Comparison of ENCODE assay signal across 1 cellular context in genomic region chr9:95505676-95506437, GRCh38.
TF ChIP-seq lines count a peak whose summit lies in the region.

No MANE protein-coding gene starts in this region.

TF ChIP-seq in K562, 482 proteins besides CTCF, POLR2A, EP300 and RAD21 (continued from another document and continues in another):
- 0 out of 2 replicates have a peak, but pooled peaks have one; percentile 21 for TF ChIP-seq CREM (IDR thresholded peaks at IDR 0.05; ENCODE audit: low read depth)
- TF ChIP-seq RB1 (IDR thresholded peaks at IDR 0.05; ENCODE audit: low read depth), result peak; percentile 78
- peak; percentile 83 for TF ChIP-seq TCF7L2 (IDR thresholded peaks at IDR 0.05; ENCODE audit: low read depth, low read length)
- no peak for TF ChIP-seq HCFC1 (IDR thresholded peaks at IDR 0.05; ENCODE audit: low read depth, low read length)
- TF ChIP-seq E2F6 (IDR thresholded peaks at IDR 0.05; ENCODE audit: borderline replicate concordance in 1 of 2, extremely low read depth in 1 of 2, insufficient read depth in 1 of 2, insufficient read length in 1 of 2, low read depth in 1 of 2, low read length in 1 of 2, poor library complexity in 1 of 2, severe bottlenecking in 1 of 2), result peak in 1 of 2 experiments; percentile 14
- peak; percentile 79 for TF ChIP-seq EGR1 (conservative IDR thresholded peaks at IDR 0.05)
- TF ChIP-seq NBN (IDR thresholded peaks at IDR 0.05; ENCODE audit: low read depth), result 0 out of 2 replicates have a peak, but pooled peaks have one; percentile 18
- peak; percentile 19; the same call in 1 of the 2 replicates for TF ChIP-seq TOE1 (IDR thresholded peaks at IDR 0.05; ENCODE audit: borderline replicate concordance)
- no peak for TF ChIP-seq TOE1 (CRISPR knock-in tag; IDR thresholded peaks at IDR 0.05; ENCODE audit: borderline replicate concordance, low read depth)
- TF ChIP-seq, protein P1, sequence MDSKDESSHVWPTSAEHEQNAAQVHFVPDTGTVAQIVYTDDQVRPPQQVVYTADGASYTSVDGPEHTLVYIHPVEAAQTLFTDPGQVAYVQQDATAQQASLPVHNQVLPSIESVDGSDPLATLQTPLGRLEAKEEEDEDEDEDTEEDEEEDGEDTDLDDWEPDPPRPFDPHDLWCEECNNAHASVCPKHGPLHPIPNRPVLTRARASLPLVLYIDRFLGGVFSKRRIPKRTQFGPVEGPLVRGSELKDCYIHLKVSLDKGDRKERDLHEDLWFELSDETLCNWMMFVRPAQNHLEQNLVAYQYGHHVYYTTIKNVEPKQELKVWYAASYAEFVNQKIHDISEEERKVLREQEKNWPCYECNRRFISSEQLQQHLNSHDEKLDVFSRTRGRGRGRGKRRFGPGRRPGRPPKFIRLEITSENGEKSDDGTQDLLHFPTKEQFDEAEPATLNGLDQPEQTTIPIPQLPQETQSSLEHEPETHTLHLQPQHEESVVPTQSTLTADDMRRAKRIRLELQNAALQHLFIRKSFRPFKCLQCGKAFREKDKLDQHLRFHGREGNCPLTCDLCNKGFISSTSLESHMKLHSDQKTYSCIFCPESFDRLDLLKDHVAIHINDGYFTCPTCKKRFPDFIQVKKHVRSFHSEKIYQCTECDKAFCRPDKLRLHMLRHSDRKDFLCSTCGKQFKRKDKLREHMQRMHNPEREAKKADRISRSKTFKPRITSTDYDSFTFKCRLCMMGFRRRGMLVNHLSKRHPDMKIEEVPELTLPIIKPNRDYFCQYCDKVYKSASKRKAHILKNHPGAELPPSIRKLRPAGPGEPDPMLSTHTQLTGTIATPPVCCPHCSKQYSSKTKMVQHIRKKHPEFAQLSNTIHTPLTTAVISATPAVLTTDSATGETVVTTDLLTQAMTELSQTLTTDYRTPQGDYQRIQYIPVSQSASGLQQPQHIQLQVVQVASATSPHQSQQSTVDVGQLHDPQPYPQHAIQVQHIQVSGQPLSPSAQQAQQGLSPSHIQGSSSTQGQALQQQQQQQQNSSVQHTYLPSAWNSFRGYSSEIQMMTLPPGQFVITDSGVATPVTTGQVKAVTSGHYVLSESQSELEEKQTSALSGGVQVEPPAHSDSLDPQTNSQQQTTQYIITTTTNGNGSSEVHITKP (IDR thresholded peaks at IDR 0.05; ENCODE audit: partially characterized antibody), result peak; percentile 98
- peak; percentile 82 for TF ChIP-seq RBFOX2 (IDR thresholded peaks at IDR 0.05; ENCODE audit: low read depth, low read length)
- no peak for TF ChIP-seq ZKSCAN8 (CRISPR knock-in tag; IDR thresholded peaks at IDR 0.05)
- 0 out of 2 replicates have a peak, but pooled peaks have one; percentile 6 for TF ChIP-seq ZNF316 (IDR thresholded peaks at IDR 0.05)
- no peak for TF ChIP-seq KAT8 (IDR thresholded peaks at IDR 0.05; ENCODE audit: low read depth)
- TF ChIP-seq PCBP1 (IDR thresholded peaks at IDR 0.05; ENCODE audit: low read depth, low read length, poor library complexity, severe bottlenecking), result peak; percentile 69
- no peak; the same call in 1 of the 2 replicates for TF ChIP-seq NFRKB (IDR thresholded peaks at IDR 0.05; ENCODE audit: low read depth)
- no peak for TF ChIP-seq TAF15 (IDR thresholded peaks at IDR 0.05; ENCODE audit: low read depth, low read length)
- TF ChIP-seq MYNN (IDR thresholded peaks at IDR 0.05), result no peak
- TF ChIP-seq MYNN (CRISPR knock-in tag; IDR thresholded peaks at IDR 0.05), result no peak
- TF ChIP-seq ZBTB7A (IDR thresholded peaks at IDR 0.05; ENCODE audit: borderline replicate concordance, control insufficient read depth, low read depth, low read length), result peak; percentile 58
- TF ChIP-seq, protein P2, sequence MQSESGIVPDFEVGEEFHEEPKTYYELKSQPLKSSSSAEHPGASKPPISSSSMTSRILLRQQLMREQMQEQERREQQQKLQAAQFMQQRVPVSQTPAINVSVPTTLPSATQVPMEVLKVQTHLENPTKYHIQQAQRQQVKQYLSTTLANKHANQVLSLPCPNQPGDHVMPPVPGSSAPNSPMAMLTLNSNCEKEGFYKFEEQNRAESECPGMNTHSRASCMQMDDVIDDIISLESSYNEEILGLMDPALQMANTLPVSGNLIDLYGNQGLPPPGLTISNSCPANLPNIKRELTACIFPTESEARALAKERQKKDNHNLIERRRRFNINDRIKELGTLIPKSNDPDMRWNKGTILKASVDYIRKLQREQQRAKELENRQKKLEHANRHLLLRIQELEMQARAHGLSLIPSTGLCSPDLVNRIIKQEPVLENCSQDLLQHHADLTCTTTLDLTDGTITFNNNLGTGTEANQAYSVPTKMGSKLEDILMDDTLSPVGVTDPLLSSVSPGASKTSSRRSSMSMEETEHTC (IDR thresholded peaks at IDR 0.05), result no peak
- TF ChIP-seq TAF9B (IDR thresholded peaks at IDR 0.05; ENCODE audit: partially characterized antibody), result peak; percentile 31
- peak; percentile 63 for TF ChIP-seq SUPT5H (IDR thresholded peaks at IDR 0.05)
- peak; percentile 18 to 99; a peak in 2 of 4 replicates for TF ChIP-seq NONO (IDR thresholded peaks at IDR 0.05; ENCODE audit: low read depth in 2 of 2, low read length in 1 of 2)
- TF ChIP-seq BRCA1 (IDR thresholded peaks at IDR 0.05), result no peak
- no peak for TF ChIP-seq BRCA1 (CRISPR knock-in tag; IDR thresholded peaks at IDR 0.05)
- peak; percentile 28 to 40; a peak in 2 of 4 replicates for TF ChIP-seq NRF1 (conservative IDR thresholded peaks at IDR 0.05 in 1 of 2, IDR thresholded peaks at IDR 0.05 in 1 of 2)
- no peak for TF ChIP-seq NR2C2 (CRISPR knock-in tag; IDR thresholded peaks at IDR 0.05)
- peak; percentile 45; the same call in 1 of the 2 replicates for TF ChIP-seq NR2C2 (tag; IDR thresholded peaks at IDR 0.05)
- no peak for TF ChIP-seq SMARCC2 (IDR thresholded peaks at IDR 0.05; ENCODE audit: low read depth)
- TF ChIP-seq, protein P3, sequence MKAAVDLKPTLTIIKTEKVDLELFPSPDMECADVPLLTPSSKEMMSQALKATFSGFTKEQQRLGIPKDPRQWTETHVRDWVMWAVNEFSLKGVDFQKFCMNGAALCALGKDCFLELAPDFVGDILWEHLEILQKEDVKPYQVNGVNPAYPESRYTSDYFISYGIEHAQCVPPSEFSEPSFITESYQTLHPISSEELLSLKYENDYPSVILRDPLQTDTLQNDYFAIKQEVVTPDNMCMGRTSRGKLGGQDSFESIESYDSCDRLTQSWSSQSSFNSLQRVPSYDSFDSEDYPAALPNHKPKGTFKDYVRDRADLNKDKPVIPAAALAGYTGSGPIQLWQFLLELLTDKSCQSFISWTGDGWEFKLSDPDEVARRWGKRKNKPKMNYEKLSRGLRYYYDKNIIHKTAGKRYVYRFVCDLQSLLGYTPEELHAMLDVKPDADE (conservative IDR thresholded peaks at IDR 0.05; ENCODE audit: control insufficient read depth, low read depth, low read length), result 0 out of 2 replicates have a peak, but pooled peaks have one; percentile 20
- peak; percentile 98 for TF ChIP-seq ATF7 (IDR thresholded peaks at IDR 0.05)
- TF ChIP-seq GATAD2B (IDR thresholded peaks at IDR 0.05; ENCODE audit: borderline replicate concordance), result peak; percentile 85
- no peak for TF ChIP-seq DDX20 (tag; IDR thresholded peaks at IDR 0.05; ENCODE audit: low read depth)
- TF ChIP-seq NR3C1 (CRISPR knock-in tag; IDR thresholded peaks at IDR 0.05), result no peak
- TF ChIP-seq PHB (CRISPR knock-in tag; IDR thresholded peaks at IDR 0.05), result 0 out of 2 replicates have a peak, but pooled peaks have one; percentile 65
- TF ChIP-seq ZBTB40 (IDR thresholded peaks at IDR 0.05), result no peak
- no peak for TF ChIP-seq ZBTB40 (CRISPR knock-in tag; IDR thresholded peaks at IDR 0.05)
- no peak for TF ChIP-seq RBM25 (IDR thresholded peaks at IDR 0.05; ENCODE audit: low read depth, low read length, severe bottlenecking)
- 0 out of 4 replicates have a peak, but pooled peaks of 1 of the 2 experiments have one; percentile 4 for TF ChIP-seq SIX5 (IDR thresholded peaks at IDR 0.05; ENCODE audit: borderline replicate concordance in 1 of 2, insufficient read depth in 1 of 2, low read depth in 1 of 2, low read length in 2 of 2)
- TF ChIP-seq, protein P4, sequence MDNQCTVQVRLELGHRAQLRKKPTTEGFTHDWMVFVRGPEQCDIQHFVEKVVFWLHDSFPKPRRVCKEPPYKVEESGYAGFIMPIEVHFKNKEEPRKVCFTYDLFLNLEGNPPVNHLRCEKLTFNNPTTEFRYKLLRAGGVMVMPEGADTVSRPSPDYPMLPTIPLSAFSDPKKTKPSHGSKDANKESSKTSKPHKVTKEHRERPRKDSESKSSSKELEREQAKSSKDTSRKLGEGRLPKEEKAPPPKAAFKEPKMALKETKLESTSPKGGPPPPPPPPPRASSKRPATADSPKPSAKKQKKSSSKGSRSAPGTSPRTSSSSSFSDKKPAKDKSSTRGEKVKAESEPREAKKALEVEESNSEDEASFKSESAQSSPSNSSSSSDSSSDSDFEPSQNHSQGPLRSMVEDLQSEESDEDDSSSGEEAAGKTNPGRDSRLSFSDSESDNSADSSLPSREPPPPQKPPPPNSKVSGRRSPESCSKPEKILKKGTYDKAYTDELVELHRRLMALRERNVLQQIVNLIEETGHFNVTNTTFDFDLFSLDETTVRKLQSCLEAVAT (IDR thresholded peaks at IDR 0.05), result 0 out of 4 replicates have a peak, but pooled peaks of 1 of the 2 experiments have one; percentile 33
- TF ChIP-seq ZNF253 (CRISPR knock-in tag; conservative IDR thresholded peaks at IDR 0.05), result no peak
- peak; percentile 56 for TF ChIP-seq GMEB1 (CRISPR knock-in tag; IDR thresholded peaks at IDR 0.05)
- 0 out of 2 replicates have a peak, but pooled peaks have one; percentile 28 for TF ChIP-seq NCOR1 (IDR thresholded peaks at IDR 0.05)
- no peak for TF ChIP-seq ZNF212 (CRISPR knock-in tag; IDR thresholded peaks at IDR 0.05)
